Comparison of ENCODE assay signal across 8 cellular contexts in genomic region chr2:113124181-113124961, GRCh38. TPM values are rescaled to one million over a fixed set of nuclear protein-coding genes. Genes with fewer than 3 reads are reported as not detected.
DNase-seq lines count a peak whose midpoint lies in the region; ATAC-seq and TF ChIP-seq lines count a peak whose summit lies in the region.

No MANE protein-coding gene starts in this region.

- TF ChIP-seq CTCF in foreskin keratinocyte (conservative IDR thresholded peaks at IDR 0.05) (no peak), Caco-2 (IDR thresholded peaks at IDR 0.05; ENCODE audit: insufficient read depth in 1 of 2, low read depth in 1 of 2, low read length in 1 of 2, severe bottlenecking in 1 of 2, unreplicated experiment in 1 of 2) (no peak), colonic mucosa (IDR thresholded peaks at IDR 0.05) (no peak), testis (IDR thresholded peaks at IDR 0.05) (no peak)

- no peak overlapping the region for H3K27ac Mint-ChIP-seq in Caco-2 (ENCODE audit: unreplicated experiment)

- H3K27ac ChIP-seq in foreskin keratinocyte, result peak overlapping the region; percentile 69
- H3K27ac ChIP-seq in colonic mucosa, result no peak overlapping the region
- no peak overlapping the region for H3K27ac ChIP-seq in testis

- 61 to 75% methylated on average over 12 of the region's 12 CpGs for WGBS in testis, 2 donors

- H3K27me3 Mint-ChIP-seq in Caco-2 (ENCODE audit: insufficient read depth, unreplicated experiment), result peaks cover 3% of the 10 kb centered on the region

- peaks cover 7% of the 10 kb centered on the region for H3K4me1 Mint-ChIP-seq in Caco-2 (ENCODE audit: low read depth, unreplicated experiment)

- no peak for TF ChIP-seq POLR2A in testis (IDR thresholded peaks at IDR 0.05)

- no peak overlapping the region for H3K4me3 Mint-ChIP-seq in Caco-2 (ENCODE audit: unreplicated experiment)

- no peak overlapping the region for H3K4me3 ChIP-seq in Caco-2 (ENCODE audit: low read depth, low read length)
- no peak overlapping the region for H3K4me3 ChIP-seq in colonic mucosa
- H3K4me3 ChIP-seq in testis, result no peak overlapping the region

- BruUV-seq in Caco-2 (replicated peaks; lab: Mats Ljungman, UMichigan), result no TSS peak

- no peak overlapping the region for H3K9ac ChIP-seq in colonic mucosa (ENCODE audit: low read depth in 2 of 2, low read length in 2 of 2)

- H3K9me3 ChIP-seq in Caco-2 (no peaks in the 10 kb centered on the region), colonic mucosa (no peaks in the 10 kb centered on the region), testis (no peaks in the 10 kb centered on the region)

- ATAC-seq in GM21619 (IDR thresholded peaks at IDR 0.05; ENCODE audit: unreplicated experiment), result peak; percentile 50
- peak; percentile 83 for ATAC-seq in foreskin keratinocyte

- DNase-seq in CD1c-positive myeloid dendritic cell (ENCODE audit: extremely low spot score), result peak; percentile 91
- DNase-seq in RPMI7951 (ENCODE audit: low read depth), result peak; percentile 50
- DNase-seq in foreskin keratinocyte, result peak in 1 of 2 donors; percentile 61
- DNase-seq in Caco-2, result no peak
- no peak for DNase-seq in colonic mucosa
- DNase-seq in testis, result no peak
- no peak for DNase-seq in SHP77 treated with DMSO at 0.1 percent for 48 hours (lab: John Stamatoyannopoulos, UW)

- POLR2A ChIA-PET in Caco-2 (lab: Charles Lee), result no interaction called here

- H3K36me3 ChIP-seq in Caco-2 (ENCODE audit: control insufficient read depth, insufficient read depth, low read length) (no peaks in the 10 kb centered on the region), colonic mucosa (no peaks in the 10 kb centered on the region), testis (ENCODE audit: low read depth, missing control alignments) (no peaks in the 10 kb centered on the region)

- intact Hi-C loops in Caco-2 (cut with micrococcal nuclease; ENCODE audit: unreplicated experiment), result no loop called here
- intact Hi-C loops in colonic mucosa (cut with DNase I), result no loop called here
- intact Hi-C loops in testis (cut with DNase I; ENCODE audit: low total_unique reads), result no loop called here

- H3K4me1 ChIP-seq in foreskin keratinocyte, result peaks cover 13% of the 10 kb centered on the region
- H3K4me1 ChIP-seq in Caco-2, result peaks cover 6% of the 10 kb centered on the region
- H3K4me1 ChIP-seq in colonic mucosa, result no peaks in the 10 kb centered on the region
- H3K4me1 ChIP-seq in testis, result no peaks in the 10 kb centered on the region

- no peaks in the 10 kb centered on the region for H3K27me3 ChIP-seq in foreskin keratinocyte
- H3K27me3 ChIP-seq in Caco-2 (replicated peaks; ENCODE audit: control insufficient read depth, insufficient read depth, low read length), result no peaks in the 10 kb centered on the region
- no peaks in the 10 kb centered on the region for H3K27me3 ChIP-seq in colonic mucosa
- no peaks in the 10 kb centered on the region for H3K27me3 ChIP-seq in testis

- CTCF ChIA-PET in Caco-2 (lab: Charles Lee), result no interaction called here

- H3K9me3 Mint-ChIP-seq in Caco-2 (ENCODE audit: unreplicated experiment), result no peaks in the 10 kb centered on the region

- no peaks in the 10 kb centered on the region for H3K36me3 Mint-ChIP-seq in Caco-2 (ENCODE audit: insufficient read depth, unreplicated experiment)

RNA-seq across cellular contexts. Expression of gene IL1RN, which starts 3.0 kb away (rescaled TPM):
- total RNA-seq in RPMI7951 (2014; rRNA removed; shearing (Covaris generic)), result 0.48 TPM in 1 of 2 replicates, not detected in the other
- total RNA-seq in foreskin keratinocyte (20.8 and 28.9 TPM in 2 replicates), Caco-2 (2022) (not detected in 2 replicates), colonic mucosa (1 to 10 TPM; 1.5 to 6.0 TPM), testis (1 to 10 TPM; 3.2 to 5.6 TPM)
- polyA plus RNA-seq in foreskin keratinocyte (20.4 and 29.6 TPM in 2 replicates), testis (ENCODE audit: insufficient read depth, low read depth, low replicate concordance) (18.4 TPM)

RNA-seq across cellular contexts. Expression of gene PSD4, which starts 49.4 kb away (rescaled TPM):
- total RNA-seq in RPMI7951 (2014; rRNA removed; shearing (Covaris generic)), result 2.5 and 5.9 TPM in 2 replicates
- total RNA-seq in foreskin keratinocyte (34.4 and 38.2 TPM in 2 replicates), Caco-2 (2022) (15.5 and 18.7 TPM in 2 replicates), colonic mucosa (10 to 100 TPM; 36.5 to 50.6 TPM), testis (10 to 100 TPM; 18.7 to 35.9 TPM)
- polyA plus RNA-seq in foreskin keratinocyte (22.8 and 24.8 TPM in 2 replicates), testis (ENCODE audit: insufficient read depth, low read depth, low replicate concordance) (22.8 TPM)

RNA-seq across cellular contexts. Expression of gene IL1F10, which starts 56.6 kb away (rescaled TPM):
- not detected in 2 replicates for total RNA-seq in RPMI7951 (2014; rRNA removed; shearing (Covaris generic))
- not detected in 2 replicates for total RNA-seq in foreskin keratinocyte
- polyA plus RNA-seq in foreskin keratinocyte, result 0.12 TPM in 1 of 2 replicates, not detected in the other
- total RNA-seq in Caco-2 (2022), result not detected in 2 replicates
- total RNA-seq in colonic mucosa, result not detected
- under 1 TPM in 1 of 2 donors, not detected in 1; 0.68 TPM for total RNA-seq in testis
- not detected for polyA plus RNA-seq in testis (ENCODE audit: insufficient read depth, low read depth, low replicate concordance)

Comparison
In these comparisons a context has a peak if more than half of its experiments do, and no peak if none do; other contexts are left out.
1. DNase-seq: peak in CD1c-positive myeloid dendritic cell (single experiment) and RPMI7951 (single experiment); none in Caco-2 (0 of 2), colonic mucosa (single experiment), testis (single experiment) and SHP77 treated with DMSO at 0.1 percent for 48 hours (single experiment).